ENCODE assay signal across 2 cellular contexts in the genomic region with DNA sequence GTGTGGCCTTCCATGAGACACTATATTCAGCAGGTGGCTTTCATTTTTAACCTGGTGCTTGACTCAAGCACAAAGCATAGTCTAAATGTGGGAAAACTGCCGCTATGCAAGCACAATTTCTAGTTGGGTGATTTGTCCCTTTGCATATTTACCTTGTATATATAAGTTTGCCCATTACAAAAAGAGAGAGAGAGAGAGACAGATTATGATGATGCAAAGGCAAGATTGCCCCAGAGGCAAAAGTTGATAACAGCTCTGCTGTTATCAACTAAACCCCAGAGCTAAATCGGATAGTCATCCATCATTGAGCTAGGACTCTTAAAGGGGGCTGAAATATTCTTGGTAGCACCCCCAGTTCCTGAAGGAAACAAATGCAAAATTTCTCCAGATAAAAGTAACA.
TF ChIP-seq lines count a peak whose summit lies in the region.

No MANE protein-coding gene starts in this region.

TF ChIP-seq in GM23338, 12 proteins besides CTCF, POLR2A, EP300 and RAD21:
- TF ChIP-seq, protein P1, sequence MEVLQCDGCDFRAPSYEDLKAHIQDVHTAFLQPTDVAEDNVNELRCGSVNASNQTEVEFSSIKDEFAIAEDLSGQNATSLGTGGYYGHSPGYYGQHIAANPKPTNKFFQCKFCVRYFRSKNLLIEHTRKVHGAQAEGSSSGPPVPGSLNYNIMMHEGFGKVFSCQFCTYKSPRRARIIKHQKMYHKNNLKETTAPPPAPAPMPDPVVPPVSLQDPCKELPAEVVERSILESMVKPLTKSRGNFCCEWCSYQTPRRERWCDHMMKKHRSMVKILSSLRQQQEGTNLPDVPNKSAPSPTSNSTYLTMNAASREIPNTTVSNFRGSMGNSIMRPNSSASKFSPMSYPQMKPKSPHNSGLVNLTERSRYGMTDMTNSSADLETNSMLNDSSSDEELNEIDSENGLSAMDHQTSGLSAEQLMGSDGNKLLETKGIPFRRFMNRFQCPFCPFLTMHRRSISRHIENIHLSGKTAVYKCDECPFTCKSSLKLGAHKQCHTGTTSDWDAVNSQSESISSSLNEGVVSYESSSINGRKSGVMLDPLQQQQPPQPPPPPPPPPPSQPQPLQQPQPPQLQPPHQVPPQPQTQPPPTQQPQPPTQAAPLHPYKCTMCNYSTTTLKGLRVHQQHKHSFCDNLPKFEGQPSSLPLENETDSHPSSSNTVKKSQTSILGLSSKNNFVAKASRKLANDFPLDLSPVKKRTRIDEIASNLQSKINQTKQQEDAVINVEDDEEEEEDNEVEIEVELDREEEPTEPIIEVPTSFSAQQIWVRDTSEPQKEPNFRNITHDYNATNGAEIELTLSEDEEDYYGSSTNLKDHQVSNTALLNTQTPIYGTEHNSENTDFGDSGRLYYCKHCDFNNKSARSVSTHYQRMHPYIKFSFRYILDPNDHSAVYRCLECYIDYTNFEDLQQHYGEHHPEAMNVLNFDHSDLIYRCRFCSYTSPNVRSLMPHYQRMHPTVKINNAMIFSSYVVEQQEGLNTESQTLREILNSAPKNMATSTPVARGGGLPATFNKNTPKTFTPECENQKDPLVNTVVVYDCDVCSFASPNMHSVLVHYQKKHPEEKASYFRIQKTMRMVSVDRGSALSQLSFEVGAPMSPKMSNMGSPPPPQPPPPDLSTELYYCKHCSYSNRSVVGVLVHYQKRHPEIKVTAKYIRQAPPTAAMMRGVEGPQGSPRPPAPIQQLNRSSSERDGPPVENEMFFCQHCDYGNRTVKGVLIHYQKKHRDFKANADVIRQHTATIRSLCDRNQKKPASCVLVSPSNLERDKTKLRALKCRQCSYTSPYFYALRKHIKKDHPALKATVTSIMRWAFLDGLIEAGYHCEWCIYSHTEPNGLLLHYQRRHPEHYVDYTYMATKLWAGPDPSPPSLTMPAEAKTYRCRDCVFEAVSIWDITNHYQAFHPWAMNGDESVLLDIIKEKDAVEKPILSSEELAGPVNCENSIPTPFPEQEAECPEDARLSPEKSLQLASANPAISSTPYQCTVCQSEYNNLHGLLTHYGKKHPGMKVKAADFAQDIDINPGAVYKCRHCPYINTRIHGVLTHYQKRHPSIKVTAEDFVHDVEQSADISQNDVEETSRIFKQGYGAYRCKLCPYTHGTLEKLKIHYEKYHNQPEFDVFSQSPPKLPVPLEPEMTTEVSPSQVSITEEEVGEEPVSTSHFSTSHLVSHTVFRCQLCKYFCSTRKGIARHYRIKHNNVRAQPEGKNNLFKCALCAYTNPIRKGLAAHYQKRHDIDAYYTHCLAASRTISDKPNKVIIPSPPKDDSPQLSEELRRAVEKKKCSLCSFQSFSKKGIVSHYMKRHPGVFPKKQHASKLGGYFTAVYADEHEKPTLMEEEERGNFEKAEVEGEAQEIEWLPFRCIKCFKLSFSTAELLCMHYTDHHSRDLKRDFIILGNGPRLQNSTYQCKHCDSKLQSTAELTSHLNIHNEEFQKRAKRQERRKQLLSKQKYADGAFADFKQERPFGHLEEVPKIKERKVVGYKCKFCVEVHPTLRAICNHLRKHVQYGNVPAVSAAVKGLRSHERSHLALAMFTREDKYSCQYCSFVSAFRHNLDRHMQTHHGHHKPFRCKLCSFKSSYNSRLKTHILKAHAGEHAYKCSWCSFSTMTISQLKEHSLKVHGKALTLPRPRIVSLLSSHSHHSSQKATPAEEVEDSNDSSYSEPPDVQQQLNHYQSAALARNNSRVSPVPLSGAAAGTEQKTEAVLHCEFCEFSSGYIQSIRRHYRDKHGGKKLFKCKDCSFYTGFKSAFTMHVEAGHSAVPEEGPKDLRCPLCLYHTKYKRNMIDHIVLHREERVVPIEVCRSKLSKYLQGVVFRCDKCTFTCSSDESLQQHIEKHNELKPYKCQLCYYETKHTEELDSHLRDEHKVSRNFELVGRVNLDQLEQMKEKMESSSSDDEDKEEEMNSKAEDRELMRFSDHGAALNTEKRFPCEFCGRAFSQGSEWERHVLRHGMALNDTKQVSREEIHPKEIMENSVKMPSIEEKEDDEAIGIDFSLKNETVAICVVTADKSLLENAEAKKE (CRISPR knock-in tag; IDR thresholded peaks at IDR 0.05) = no peak
- TF ChIP-seq ZNF114 (CRISPR knock-in tag; IDR thresholded peaks at IDR 0.05) (no peak), JUNB (IDR thresholded peaks at IDR 0.05; ENCODE audit: unreplicated experiment) (no peak), CREB1 (CRISPR knock-in tag; IDR thresholded peaks at IDR 0.05; ENCODE audit: low read depth) (no peak), STAT1 (IDR thresholded peaks at IDR 0.05; ENCODE audit: unreplicated experiment) (no peak)
- TF ChIP-seq, protein P2, sequence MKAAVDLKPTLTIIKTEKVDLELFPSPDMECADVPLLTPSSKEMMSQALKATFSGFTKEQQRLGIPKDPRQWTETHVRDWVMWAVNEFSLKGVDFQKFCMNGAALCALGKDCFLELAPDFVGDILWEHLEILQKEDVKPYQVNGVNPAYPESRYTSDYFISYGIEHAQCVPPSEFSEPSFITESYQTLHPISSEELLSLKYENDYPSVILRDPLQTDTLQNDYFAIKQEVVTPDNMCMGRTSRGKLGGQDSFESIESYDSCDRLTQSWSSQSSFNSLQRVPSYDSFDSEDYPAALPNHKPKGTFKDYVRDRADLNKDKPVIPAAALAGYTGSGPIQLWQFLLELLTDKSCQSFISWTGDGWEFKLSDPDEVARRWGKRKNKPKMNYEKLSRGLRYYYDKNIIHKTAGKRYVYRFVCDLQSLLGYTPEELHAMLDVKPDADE (IDR thresholded peaks at IDR 0.05) = no peak
- TF ChIP-seq, protein P3, sequence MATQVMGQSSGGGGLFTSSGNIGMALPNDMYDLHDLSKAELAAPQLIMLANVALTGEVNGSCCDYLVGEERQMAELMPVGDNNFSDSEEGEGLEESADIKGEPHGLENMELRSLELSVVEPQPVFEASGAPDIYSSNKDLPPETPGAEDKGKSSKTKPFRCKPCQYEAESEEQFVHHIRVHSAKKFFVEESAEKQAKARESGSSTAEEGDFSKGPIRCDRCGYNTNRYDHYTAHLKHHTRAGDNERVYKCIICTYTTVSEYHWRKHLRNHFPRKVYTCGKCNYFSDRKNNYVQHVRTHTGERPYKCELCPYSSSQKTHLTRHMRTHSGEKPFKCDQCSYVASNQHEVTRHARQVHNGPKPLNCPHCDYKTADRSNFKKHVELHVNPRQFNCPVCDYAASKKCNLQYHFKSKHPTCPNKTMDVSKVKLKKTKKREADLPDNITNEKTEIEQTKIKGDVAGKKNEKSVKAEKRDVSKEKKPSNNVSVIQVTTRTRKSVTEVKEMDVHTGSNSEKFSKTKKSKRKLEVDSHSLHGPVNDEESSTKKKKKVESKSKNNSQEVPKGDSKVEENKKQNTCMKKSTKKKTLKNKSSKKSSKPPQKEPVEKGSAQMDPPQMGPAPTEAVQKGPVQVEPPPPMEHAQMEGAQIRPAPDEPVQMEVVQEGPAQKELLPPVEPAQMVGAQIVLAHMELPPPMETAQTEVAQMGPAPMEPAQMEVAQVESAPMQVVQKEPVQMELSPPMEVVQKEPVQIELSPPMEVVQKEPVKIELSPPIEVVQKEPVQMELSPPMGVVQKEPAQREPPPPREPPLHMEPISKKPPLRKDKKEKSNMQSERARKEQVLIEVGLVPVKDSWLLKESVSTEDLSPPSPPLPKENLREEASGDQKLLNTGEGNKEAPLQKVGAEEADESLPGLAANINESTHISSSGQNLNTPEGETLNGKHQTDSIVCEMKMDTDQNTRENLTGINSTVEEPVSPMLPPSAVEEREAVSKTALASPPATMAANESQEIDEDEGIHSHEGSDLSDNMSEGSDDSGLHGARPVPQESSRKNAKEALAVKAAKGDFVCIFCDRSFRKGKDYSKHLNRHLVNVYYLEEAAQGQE (IDR thresholded peaks at IDR 0.05; ENCODE audit: unreplicated experiment) = no peak

TF ChIP-seq in K562, 482 proteins besides CTCF, POLR2A, EP300 and RAD21 (continued from another document and continues in another):
- TF ChIP-seq, protein P4, sequence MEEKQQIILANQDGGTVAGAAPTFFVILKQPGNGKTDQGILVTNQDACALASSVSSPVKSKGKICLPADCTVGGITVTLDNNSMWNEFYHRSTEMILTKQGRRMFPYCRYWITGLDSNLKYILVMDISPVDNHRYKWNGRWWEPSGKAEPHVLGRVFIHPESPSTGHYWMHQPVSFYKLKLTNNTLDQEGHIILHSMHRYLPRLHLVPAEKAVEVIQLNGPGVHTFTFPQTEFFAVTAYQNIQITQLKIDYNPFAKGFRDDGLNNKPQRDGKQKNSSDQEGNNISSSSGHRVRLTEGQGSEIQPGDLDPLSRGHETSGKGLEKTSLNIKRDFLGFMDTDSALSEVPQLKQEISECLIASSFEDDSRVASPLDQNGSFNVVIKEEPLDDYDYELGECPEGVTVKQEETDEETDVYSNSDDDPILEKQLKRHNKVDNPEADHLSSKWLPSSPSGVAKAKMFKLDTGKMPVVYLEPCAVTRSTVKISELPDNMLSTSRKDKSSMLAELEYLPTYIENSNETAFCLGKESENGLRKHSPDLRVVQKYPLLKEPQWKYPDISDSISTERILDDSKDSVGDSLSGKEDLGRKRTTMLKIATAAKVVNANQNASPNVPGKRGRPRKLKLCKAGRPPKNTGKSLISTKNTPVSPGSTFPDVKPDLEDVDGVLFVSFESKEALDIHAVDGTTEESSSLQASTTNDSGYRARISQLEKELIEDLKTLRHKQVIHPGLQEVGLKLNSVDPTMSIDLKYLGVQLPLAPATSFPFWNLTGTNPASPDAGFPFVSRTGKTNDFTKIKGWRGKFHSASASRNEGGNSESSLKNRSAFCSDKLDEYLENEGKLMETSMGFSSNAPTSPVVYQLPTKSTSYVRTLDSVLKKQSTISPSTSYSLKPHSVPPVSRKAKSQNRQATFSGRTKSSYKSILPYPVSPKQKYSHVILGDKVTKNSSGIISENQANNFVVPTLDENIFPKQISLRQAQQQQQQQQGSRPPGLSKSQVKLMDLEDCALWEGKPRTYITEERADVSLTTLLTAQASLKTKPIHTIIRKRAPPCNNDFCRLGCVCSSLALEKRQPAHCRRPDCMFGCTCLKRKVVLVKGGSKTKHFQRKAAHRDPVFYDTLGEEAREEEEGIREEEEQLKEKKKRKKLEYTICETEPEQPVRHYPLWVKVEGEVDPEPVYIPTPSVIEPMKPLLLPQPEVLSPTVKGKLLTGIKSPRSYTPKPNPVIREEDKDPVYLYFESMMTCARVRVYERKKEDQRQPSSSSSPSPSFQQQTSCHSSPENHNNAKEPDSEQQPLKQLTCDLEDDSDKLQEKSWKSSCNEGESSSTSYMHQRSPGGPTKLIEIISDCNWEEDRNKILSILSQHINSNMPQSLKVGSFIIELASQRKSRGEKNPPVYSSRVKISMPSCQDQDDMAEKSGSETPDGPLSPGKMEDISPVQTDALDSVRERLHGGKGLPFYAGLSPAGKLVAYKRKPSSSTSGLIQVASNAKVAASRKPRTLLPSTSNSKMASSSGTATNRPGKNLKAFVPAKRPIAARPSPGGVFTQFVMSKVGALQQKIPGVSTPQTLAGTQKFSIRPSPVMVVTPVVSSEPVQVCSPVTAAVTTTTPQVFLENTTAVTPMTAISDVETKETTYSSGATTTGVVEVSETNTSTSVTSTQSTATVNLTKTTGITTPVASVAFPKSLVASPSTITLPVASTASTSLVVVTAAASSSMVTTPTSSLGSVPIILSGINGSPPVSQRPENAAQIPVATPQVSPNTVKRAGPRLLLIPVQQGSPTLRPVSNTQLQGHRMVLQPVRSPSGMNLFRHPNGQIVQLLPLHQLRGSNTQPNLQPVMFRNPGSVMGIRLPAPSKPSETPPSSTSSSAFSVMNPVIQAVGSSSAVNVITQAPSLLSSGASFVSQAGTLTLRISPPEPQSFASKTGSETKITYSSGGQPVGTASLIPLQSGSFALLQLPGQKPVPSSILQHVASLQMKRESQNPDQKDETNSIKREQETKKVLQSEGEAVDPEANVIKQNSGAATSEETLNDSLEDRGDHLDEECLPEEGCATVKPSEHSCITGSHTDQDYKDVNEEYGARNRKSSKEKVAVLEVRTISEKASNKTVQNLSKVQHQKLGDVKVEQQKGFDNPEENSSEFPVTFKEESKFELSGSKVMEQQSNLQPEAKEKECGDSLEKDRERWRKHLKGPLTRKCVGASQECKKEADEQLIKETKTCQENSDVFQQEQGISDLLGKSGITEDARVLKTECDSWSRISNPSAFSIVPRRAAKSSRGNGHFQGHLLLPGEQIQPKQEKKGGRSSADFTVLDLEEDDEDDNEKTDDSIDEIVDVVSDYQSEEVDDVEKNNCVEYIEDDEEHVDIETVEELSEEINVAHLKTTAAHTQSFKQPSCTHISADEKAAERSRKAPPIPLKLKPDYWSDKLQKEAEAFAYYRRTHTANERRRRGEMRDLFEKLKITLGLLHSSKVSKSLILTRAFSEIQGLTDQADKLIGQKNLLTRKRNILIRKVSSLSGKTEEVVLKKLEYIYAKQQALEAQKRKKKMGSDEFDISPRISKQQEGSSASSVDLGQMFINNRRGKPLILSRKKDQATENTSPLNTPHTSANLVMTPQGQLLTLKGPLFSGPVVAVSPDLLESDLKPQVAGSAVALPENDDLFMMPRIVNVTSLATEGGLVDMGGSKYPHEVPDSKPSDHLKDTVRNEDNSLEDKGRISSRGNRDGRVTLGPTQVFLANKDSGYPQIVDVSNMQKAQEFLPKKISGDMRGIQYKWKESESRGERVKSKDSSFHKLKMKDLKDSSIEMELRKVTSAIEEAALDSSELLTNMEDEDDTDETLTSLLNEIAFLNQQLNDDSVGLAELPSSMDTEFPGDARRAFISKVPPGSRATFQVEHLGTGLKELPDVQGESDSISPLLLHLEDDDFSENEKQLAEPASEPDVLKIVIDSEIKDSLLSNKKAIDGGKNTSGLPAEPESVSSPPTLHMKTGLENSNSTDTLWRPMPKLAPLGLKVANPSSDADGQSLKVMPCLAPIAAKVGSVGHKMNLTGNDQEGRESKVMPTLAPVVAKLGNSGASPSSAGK (IDR thresholded peaks at IDR 0.05) = no peak
- TF ChIP-seq, protein P5, sequence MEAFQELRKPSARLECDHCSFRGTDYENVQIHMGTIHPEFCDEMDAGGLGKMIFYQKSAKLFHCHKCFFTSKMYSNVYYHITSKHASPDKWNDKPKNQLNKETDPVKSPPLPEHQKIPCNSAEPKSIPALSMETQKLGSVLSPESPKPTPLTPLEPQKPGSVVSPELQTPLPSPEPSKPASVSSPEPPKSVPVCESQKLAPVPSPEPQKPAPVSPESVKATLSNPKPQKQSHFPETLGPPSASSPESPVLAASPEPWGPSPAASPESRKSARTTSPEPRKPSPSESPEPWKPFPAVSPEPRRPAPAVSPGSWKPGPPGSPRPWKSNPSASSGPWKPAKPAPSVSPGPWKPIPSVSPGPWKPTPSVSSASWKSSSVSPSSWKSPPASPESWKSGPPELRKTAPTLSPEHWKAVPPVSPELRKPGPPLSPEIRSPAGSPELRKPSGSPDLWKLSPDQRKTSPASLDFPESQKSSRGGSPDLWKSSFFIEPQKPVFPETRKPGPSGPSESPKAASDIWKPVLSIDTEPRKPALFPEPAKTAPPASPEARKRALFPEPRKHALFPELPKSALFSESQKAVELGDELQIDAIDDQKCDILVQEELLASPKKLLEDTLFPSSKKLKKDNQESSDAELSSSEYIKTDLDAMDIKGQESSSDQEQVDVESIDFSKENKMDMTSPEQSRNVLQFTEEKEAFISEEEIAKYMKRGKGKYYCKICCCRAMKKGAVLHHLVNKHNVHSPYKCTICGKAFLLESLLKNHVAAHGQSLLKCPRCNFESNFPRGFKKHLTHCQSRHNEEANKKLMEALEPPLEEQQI (IDR thresholded peaks at IDR 0.05) = no peak
- TF ChIP-seq HNRNPH1 (optimal IDR thresholded peaks at IDR 0.05; ENCODE audit: low read depth, low read length) = no peak
- TF ChIP-seq SMARCA4 (IDR thresholded peaks at IDR 0.05) = peak; percentile 28; the same call in 1 of the 2 replicates
- no peak for TF ChIP-seq CEBPG (CRISPR knock-in tag; IDR thresholded peaks at IDR 0.05)
- TF ChIP-seq CEBPG (tag; conservative IDR thresholded peaks at IDR 0.05 in 1 of 2, IDR thresholded peaks at IDR 0.05 in 1 of 2) = 0 out of 4 replicates have a peak, but pooled peaks of 1 of the 2 experiments have one; percentile 39
- no peak for TF ChIP-seq RAD51 (IDR thresholded peaks at IDR 0.05; ENCODE audit: borderline replicate concordance, low read depth)
- TF ChIP-seq NR2C2 (CRISPR knock-in tag; IDR thresholded peaks at IDR 0.05) = no peak
- no peak for TF ChIP-seq NR2C2 (tag; IDR thresholded peaks at IDR 0.05)
- TF ChIP-seq ZEB2 (IDR thresholded peaks at IDR 0.05) = no peak
- no peak for TF ChIP-seq CCAR2 (IDR thresholded peaks at IDR 0.05; ENCODE audit: low read depth, low read length)
